Comparison of ENCODE assay signal across 12 cellular contexts in the genomic region with DNA sequence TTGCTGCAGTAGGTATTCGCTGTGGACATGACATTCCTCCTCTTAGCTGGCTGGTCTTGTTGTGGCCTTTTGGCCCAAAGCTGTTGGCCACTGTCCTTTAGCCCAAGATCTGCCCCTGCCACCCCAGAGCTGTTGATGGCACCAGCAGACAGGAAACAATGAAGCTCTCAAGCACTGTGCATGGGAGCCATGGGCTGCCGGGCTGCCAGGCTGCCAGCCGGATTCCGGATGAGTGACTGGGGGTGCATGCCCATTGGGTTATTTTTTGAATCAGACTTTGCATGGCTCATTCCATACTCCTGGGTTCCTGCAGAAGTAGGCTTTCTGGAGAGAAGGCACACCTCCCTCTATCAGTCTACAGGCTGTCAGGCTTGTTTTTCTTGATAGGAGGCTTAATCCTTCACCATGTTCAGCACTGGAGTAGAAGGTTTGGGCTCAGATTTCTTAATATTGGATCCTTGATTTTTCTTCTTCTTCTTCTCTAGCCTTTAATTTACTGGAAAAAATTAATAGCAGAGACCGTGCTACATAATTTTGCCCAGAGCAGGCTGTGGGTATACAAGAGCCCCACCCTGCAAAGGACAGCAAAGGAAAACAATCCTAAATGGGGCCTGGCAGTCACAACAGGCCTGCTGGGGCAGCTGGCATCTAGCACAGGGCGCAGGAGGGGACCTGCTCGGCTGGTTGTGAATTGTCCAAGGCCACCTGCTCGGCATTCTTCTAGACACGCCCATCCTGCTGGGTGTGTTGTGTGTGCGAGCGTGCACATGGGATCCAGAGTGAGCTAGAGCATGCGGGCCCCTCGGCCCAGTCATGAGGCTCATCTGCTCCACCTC. TPM values are rescaled to one million over a fixed set of nuclear protein-coding genes. Genes with fewer than 3 reads are reported as not detected.
DNase-seq lines count a peak whose midpoint lies in the region; ATAC-seq and TF ChIP-seq lines count a peak whose summit lies in the region.
"Had no signal": no experiment of that assay in that cellular context is flagged by ENCODE, and none has a peak within 500 bp of the region (broad histone marks: within the 10 kb centered on the region; RNA-seq: fewer than 3 reads in every experiment).

No MANE protein-coding gene starts in this region.

- H3K27me3 ChIP-seq in breast epithelium (no peaks in the 10 kb centered on the region), upper lobe of right lung (no peaks in the 10 kb centered on the region)
- H3K27me3 ChIP-seq: SJSA1 had no signal

- H3K27ac Mint-ChIP-seq in MCF 10A (ENCODE audit: low read depth, unreplicated experiment) = no peak overlapping the region
- H3K27ac Mint-ChIP-seq in CD14-positive monocyte = peak overlapping the region in 1 of 7 donors; percentile 48
- H3K27ac Mint-ChIP-seq: progenitor cell of endocrine pancreas had no signal

- peak overlapping the region in 1 of 2 donors; percentile 14 for H3K27ac ChIP-seq in breast epithelium
- H3K27ac ChIP-seq in upper lobe of right lung = no peak overlapping the region
- H3K27ac ChIP-seq: SJSA1 had no signal

- peaks cover 42% of the 10 kb centered on the region for H3K36me3 Mint-ChIP-seq in MCF 10A (ENCODE audit: insufficient read depth, unreplicated experiment)
- peaks cover 44 to 68% of the 10 kb centered on the region in 2 donors for H3K36me3 Mint-ChIP-seq in CD14-positive monocyte

- TF ChIP-seq CTCF in breast epithelium (IDR thresholded peaks at IDR 0.05) = no peak
- no peak for TF ChIP-seq CTCF in MCF 10A (IDR thresholded peaks at IDR 0.05; ENCODE audit: unreplicated experiment)
- no peak for TF ChIP-seq CTCF in upper lobe of right lung (IDR thresholded peaks at IDR 0.05)
- no peak for TF ChIP-seq CTCF in CD14-positive monocyte (IDR thresholded peaks at IDR 0.05)

- CTCF ChIA-PET in MCF 10A (lab: Yijun Ruan, JAX) = no interaction called here

- POLR2A ChIA-PET in MCF 10A (lab: Yijun Ruan, JAX) = no interaction called here

- H3K9me3 ChIP-seq in breast epithelium (no peaks in the 10 kb centered on the region), upper lobe of right lung (no peaks in the 10 kb centered on the region)
- H3K9me3 ChIP-seq: SJSA1 had no signal

- no peaks in the 10 kb centered on the region for H3K36me3 ChIP-seq in breast epithelium
- peaks cover 47% of the 10 kb centered on the region for H3K36me3 ChIP-seq in upper lobe of right lung

- H3K4me3 ChIP-seq in breast epithelium (peak overlapping the region in 2 of 3 donors; percentile 6 to 36), upper lobe of right lung (no peak overlapping the region)
- H3K4me3 ChIP-seq: SJSA1 had no signal

- no peaks in the 10 kb centered on the region for H3K9me3 Mint-ChIP-seq in MCF 10A (ENCODE audit: unreplicated experiment)
- no peaks in the 10 kb centered on the region for H3K9me3 Mint-ChIP-seq in CD14-positive monocyte

- intact Hi-C loops in breast epithelium (cut with DNase I; ENCODE audit: low total_unique reads) = loop anchor here (1.0 kb wide), 1 partner anchor 21 kb away; no protein-coding TSS in a partner anchor
- intact Hi-C loops in MCF 10A (cut with micrococcal nuclease) = no loop called here
- intact Hi-C loops in left ventricle myocardium superior (cut with micrococcal nuclease) = no loop called here
- intact Hi-C loops in upper lobe of right lung (cut with DNase I) = no loop called here
- intact Hi-C loops in CD14-positive monocyte (cut with micrococcal nuclease) = no loop called here

- H3K4me1 Mint-ChIP-seq in MCF 10A (ENCODE audit: insufficient read depth, unreplicated experiment) = no peaks in the 10 kb centered on the region
- H3K4me1 Mint-ChIP-seq in CD14-positive monocyte = peaks cover 24% of the 10 kb centered on the region

- TF ChIP-seq POLR2A in breast epithelium (IDR thresholded peaks at IDR 0.05) = no peak

- peak; percentile 17 for ATAC-seq in left ventricle myocardium superior
- peak; percentile 83 for ATAC-seq in upper lobe of right lung

- peak; percentile 32 to 62 for DNase-seq in breast epithelium (ENCODE audit: low spot score in 2 of 2)
- no peak for DNase-seq in MCF 10A (ENCODE audit: unreplicated experiment)
- DNase-seq in NCI-H69 (lab: John Stamatoyannopoulos, UW) = peak; percentile 96
- DNase-seq in left ventricle myocardium superior = no peak
- DNase-seq in upper lobe of right lung = peak; percentile 71
- DNase-seq in AML-193 (lab: John Stamatoyannopoulos, UW) = no peak
- no peak for DNase-seq in hippocampal formation (lab: John Stamatoyannopoulos, UW)
- no peak for DNase-seq in CD14-positive monocyte (ENCODE audit: low spot score)
- DNase-seq: central memory CD4-positive, alpha-beta T cell; stimulated activated CD8-positive, alpha-beta memory T cell treated with anti-CD3 and anti-CD28 coated beads, Interleukin-4, amount 100 ng/mL, for 48 hours had no signal

- H3K4me1 ChIP-seq in breast epithelium (peaks cover 0 to 5% of the 10 kb centered on the region in 2 donors), upper lobe of right lung (peaks cover 18% of the 10 kb centered on the region)
- H3K4me1 ChIP-seq: SJSA1 had no signal

- H3K27me3 Mint-ChIP-seq in MCF 10A (ENCODE audit: insufficient read depth, unreplicated experiment) (no peaks in the 10 kb centered on the region), CD14-positive monocyte (ENCODE audit: low read depth in 3 of 3) (no peaks in the 10 kb centered on the region)
- H3K27me3 Mint-ChIP-seq: progenitor cell of endocrine pancreas had no signal

- H3K4me3 Mint-ChIP-seq in MCF 10A (ENCODE audit: unreplicated experiment) = no peak overlapping the region
- H3K4me3 Mint-ChIP-seq in CD14-positive monocyte = no peak overlapping the region

- BruUV-seq in MCF 10A (replicated peaks; lab: Mats Ljungman, UMichigan) = no TSS peak

RNA-seq across cellular contexts. Expression of gene MAX, which starts 32.2 kb away (rescaled TPM):
- total RNA-seq in breast epithelium (10 to 100 TPM; 50.5 to 64.1 (median 51.7) TPM), MCF 10A (2022) (116 and 125 TPM in 2 replicates), left ventricle myocardium superior (85.9 TPM), upper lobe of right lung (102 TPM)
- polyA plus RNA-seq in CD14-positive monocyte = 10 to 100 TPM; 78.2 to 87.0 TPM

Comparison
In these comparisons a context has a peak if more than half of its experiments do, and no peak if none do; other contexts are left out.
1. DNase-seq: peak in breast epithelium (2 of 2), NCI-H69 (single experiment) and upper lobe of right lung (single experiment); none in MCF 10A (single experiment), left ventricle myocardium superior (single experiment), AML-193 (0 of 2), hippocampal formation (0 of 2) and CD14-positive monocyte (single experiment).